22 cellular contexts compared by ENCODE assay signal in genomic region chr5:137071526-137071925, GRCh38.
DNase-seq lines count a peak whose midpoint lies in the region; FAIRE-seq and TF ChIP-seq lines count a peak whose summit lies in the region.
"Had no signal": no experiment of that assay in that cellular context is flagged by ENCODE, and none has a peak within 500 bp of the region (broad histone marks: within the 10 kb centered on the region; RNA-seq: fewer than 3 reads in every experiment).

No MANE protein-coding gene starts in this region.

- no peak for TF ChIP-seq EP300 in sigmoid colon (IDR thresholded peaks at IDR 0.05)

- FAIRE-seq in kidney (lab: Jason Lieb, UNC), result no peak
- FAIRE-seq: GM12892 had no signal

- no peaks in the 10 kb centered on the region for H3K27me3 ChIP-seq in sigmoid colon
- H3K27me3 ChIP-seq: colonic mucosa, right lobe of liver had no signal

- CTCF ChIA-PET in HEK293 (lab: Yijun Ruan, JAX), result interaction anchor here (0.5 to 1.0 kb wide), 3 partner anchors 15 to 707 kb away, joined by 3 read pairs; no protein-coding TSS in a partner anchor

- intact Hi-C loops in kidney (cut with DNase I) (no loop called here), sigmoid colon (cut with DNase I) (no loop called here)

- H3K36me3 ChIP-seq in HEK293 (ENCODE audit: control insufficient read depth in 2 of 2, insufficient read depth in 1 of 2, low read length in 2 of 2) (no peaks in the 10 kb centered on the region), kidney (ENCODE audit: control insufficient read depth in 1 of 2, insufficient read depth in 2 of 2, low read length in 2 of 2) (no peaks in the 10 kb centered on the region), sigmoid colon (no peaks in the 10 kb centered on the region)
- H3K36me3 ChIP-seq: colonic mucosa, right lobe of liver had no signal

- DNase-seq in kidney (no peak), sigmoid colon (no peak), NCI-H524 treated with DMSO at 0.1 percent for 48 hours (lab: John Stamatoyannopoulos, UW) (no peak), retina (no peak), globus pallidus (ENCODE audit: low spot score) (no peak), medulla oblongata (ENCODE audit: extremely low spot score) (no peak)
- DNase-seq: activated CD8-positive, alpha-beta T cell treated with anti-CD3 and anti-CD28 coated beads for 36 hours; activated gamma-delta T cell treated with Interleukin-2 at 50 U/mL for 16 hours; colonic mucosa; EL; IMR-90; naive B cell; NCI-H1105; NCI-H1930; NCI-H226; NCI-H774; right lobe of liver; SHP77; trophoblast cell had no signal

- POLR2A ChIA-PET in HEK293 (lab: Yijun Ruan, JAX), result no interaction called here

- WGBS in sigmoid colon, 2 donors, result 58 to 64% methylated on average over 3 of the region's 3 CpGs

- TF ChIP-seq POLR2A in sigmoid colon (IDR thresholded peaks at IDR 0.05), result no peak

- no peak overlapping the region for H3K4me3 ChIP-seq in HEK293 (ENCODE audit: low read depth, low read length)
- no peak overlapping the region for H3K4me3 ChIP-seq in kidney (ENCODE audit: low read length in 2 of 2)
- H3K4me3 ChIP-seq in sigmoid colon, result no peak overlapping the region
- H3K4me3 ChIP-seq: colonic mucosa, right lobe of liver had no signal

- H3K4me1 ChIP-seq in HEK293 (ENCODE audit: control insufficient read depth, insufficient read depth, low read length) (no peaks in the 10 kb centered on the region), kidney (ENCODE audit: control insufficient read depth in 1 of 2, insufficient read depth in 1 of 2, low read depth in 1 of 2, low read length in 2 of 2) (peaks cover 7 to 11% of the 10 kb centered on the region in 2 donors), sigmoid colon (peaks cover 0 to 21% (median 13%) of the 10 kb centered on the region in 4 donors)
- H3K4me1 ChIP-seq: colonic mucosa, right lobe of liver had no signal

- TF ChIP-seq CTCF in HEK293 (tag by site-specific recombination; IDR thresholded peaks at IDR 0.05) (no peak), VCaP (conservative IDR thresholded peaks at IDR 0.05) (no peak), kidney (IDR thresholded peaks at IDR 0.05; ENCODE audit: borderline replicate concordance, extremely low read depth, insufficient read depth) (no peak), sigmoid colon (IDR thresholded peaks at IDR 0.05) (no peak)

- no peak overlapping the region for H3K9ac ChIP-seq in kidney (ENCODE audit: low read length in 2 of 2)

- H3K27ac ChIP-seq in HEK293 (ENCODE audit: extremely low read depth, low read depth, low read length) (no peak overlapping the region), VCaP (peak overlapping the region; percentile 85), kidney (ENCODE audit: low read depth in 2 of 2, low read length in 2 of 2) (peak overlapping the region; percentile 9 to 77), sigmoid colon (peak overlapping the region; percentile 27 to 71 (median 58))
- H3K27ac ChIP-seq: colonic mucosa, right lobe of liver had no signal

- H3K9me3 ChIP-seq in HEK293 (ENCODE audit: control insufficient read depth, insufficient read depth, low read depth, low read length) (no peaks in the 10 kb centered on the region), kidney (ENCODE audit: control insufficient read depth in 1 of 2, low read length in 2 of 2) (no peaks in the 10 kb centered on the region), sigmoid colon (no peaks in the 10 kb centered on the region)
- H3K9me3 ChIP-seq: colonic mucosa, right lobe of liver had no signal

TF ChIP-seq in HEK293, 187 proteins besides CTCF, POLR2A, EP300 and RAD21:
- peak; percentile 73 for TF ChIP-seq EGR2 (tag by site-specific recombination; IDR thresholded peaks at IDR 0.05; ENCODE audit: low read depth)
- TF ChIP-seq ZFHX2 (tag by site-specific recombination; conservative IDR thresholded peaks at IDR 0.05), result peak; percentile 67
- no peak for TF ChIP-seq ZNF302 (tag by site-specific recombination; IDR thresholded peaks at IDR 0.05; ENCODE audit: low read depth)
